Comparison of ENCODE assay signal across 7 cellular contexts in genomic region chr19:56120371-56121179, GRCh38. TPM values are rescaled to one million over a fixed set of nuclear protein-coding genes. Genes with fewer than 3 reads are reported as not detected.
DNase-seq lines count a peak whose midpoint lies in the region; ATAC-seq, FAIRE-seq and TF ChIP-seq lines count a peak whose summit lies in the region.

No MANE protein-coding gene starts in this region.

- TF ChIP-seq CTCF in chondrocyte (IDR thresholded peaks at IDR 0.05): peak; percentile 53

- peak; percentile 55; the same call in 1 of the 2 replicates for TF ChIP-seq POLR2A in GM12892 (IDR thresholded peaks at IDR 0.05; ENCODE audit: low read depth, low read length)

- peak; percentile 94 for FAIRE-seq in GM12892 (lab: Jason Lieb, UNC)

- DNase-seq in GM12892 (ENCODE audit: insufficient read length) (peak; percentile 81), NCI-H2171 treated with DMSO at 0.1 percent for 48 hours (lab: John Stamatoyannopoulos, UW) (peak; percentile 61), chondrocyte (ENCODE audit: low spot score) (no peak), left lobe of liver (ENCODE audit: low spot score) (peak; percentile 95)
- DNase-seq in activated CD4-positive, CD25-positive, alpha-beta regulatory T cell treated with anti-CD3 and anti-CD28 coated beads, Interleukin-2, amount 50 U/mL, for 72 hours: peak; percentile 86
- peak; percentile 76 for DNase-seq in stimulated activated CD4-positive, alpha-beta T cell treated with anti-CD3 and anti-CD28 coated beads, Interleukin-2, amount 100 ng/mL, for 4 hours (ENCODE audit: low read depth)

- H3K27ac Mint-ChIP-seq in chondrocyte (ENCODE audit: unreplicated experiment): peak overlapping the region; percentile 89

- peak overlapping the region; percentile 83 for H3K4me3 Mint-ChIP-seq in chondrocyte (ENCODE audit: unreplicated experiment)

- no peaks in the 10 kb centered on the region for H3K9me3 Mint-ChIP-seq in chondrocyte (ENCODE audit: low read depth)

- peaks cover 23% of the 10 kb centered on the region for H3K4me1 Mint-ChIP-seq in chondrocyte (ENCODE audit: low read depth)

- H3K27me3 Mint-ChIP-seq in chondrocyte (ENCODE audit: low read depth): no peaks in the 10 kb centered on the region

- H3K36me3 Mint-ChIP-seq in chondrocyte (ENCODE audit: low read depth): no peaks in the 10 kb centered on the region

- ATAC-seq in HG02759 (IDR thresholded peaks at IDR 0.05; ENCODE audit: unreplicated experiment) (peak; percentile 33), left lobe of liver (peak; percentile 72)

RNA-seq across cellular contexts. Expression of gene ZNF787, which starts 0.5 kb away (rescaled TPM):
- 4.0 TPM for polyA plus RNA-seq in GM12892 (2012; ENCODE audit: missing spikeins)
- 22.4 to 26.6 TPM (median 26.5 TPM) in 3 replicates for total RNA-seq in chondrocyte
- 29.0 TPM for total RNA-seq in left lobe of liver

RNA-seq across cellular contexts. Expression of gene ZNF444, which starts 20.5 kb away (rescaled TPM):
- 6.4 TPM for polyA plus RNA-seq in GM12892 (2012; ENCODE audit: missing spikeins)
- total RNA-seq in chondrocyte: 30.4 to 33.1 TPM (median 31.5 TPM) in 3 replicates
- total RNA-seq in left lobe of liver: 58.5 TPM

RNA-seq across cellular contexts. Expression of gene GALP, which starts 55.2 kb away (rescaled TPM):
- polyA plus RNA-seq in GM12892 (2012; ENCODE audit: missing spikeins): not detected
- total RNA-seq in chondrocyte: not detected in 3 replicates
- total RNA-seq in left lobe of liver: not detected
